In genomic region chr14:58501214-58501816, GRCh38 we compare ENCODE assay signal across 8 cellular contexts.
A peak's percentile ranks its signal among the peaks of the same experiment; 100 is the strongest.
DNase-seq lines count a peak whose midpoint lies in the region; ATAC-seq and TF ChIP-seq lines count a peak whose summit lies in the region.

No MANE protein-coding gene starts in this region.

- no peak overlapping the region for H3K4me2 ChIP-seq in SU-DHL-6 (ENCODE audit: low read depth, low read length, poor library complexity, severe bottlenecking)

- no peak overlapping the region for H2AFZ ChIP-seq in SU-DHL-6 (ENCODE audit: low read depth, low read length, severe bottlenecking)

- no peaks in the 10 kb centered on the region for H3K4me1 Mint-ChIP-seq in activated CD8-positive, alpha-beta memory T cell treated with anti-CD3 and anti-CD28 coated beads, Interleukin-2, amount 10 ng/mL, durations not matched to agents 7 days and 5 days
- H3K4me1 Mint-ChIP-seq in naive thymus-derived CD8-positive, alpha-beta T cell, result no peaks in the 10 kb centered on the region

- H3K27me3 ChIP-seq in SU-DHL-6 (ENCODE audit: low read length) (no peaks in the 10 kb centered on the region), esophagus squamous epithelium (no peaks in the 10 kb centered on the region)

- H3K4me1 ChIP-seq in esophagus squamous epithelium, result no peaks in the 10 kb centered on the region

- no peaks in the 10 kb centered on the region for H3K27me3 Mint-ChIP-seq in activated CD8-positive, alpha-beta memory T cell treated with anti-CD3 and anti-CD28 coated beads, Interleukin-2, amount 10 ng/mL, durations not matched to agents 7 days and 5 days
- no peaks in the 10 kb centered on the region for H3K27me3 Mint-ChIP-seq in naive thymus-derived CD8-positive, alpha-beta T cell

- H3K9me3 ChIP-seq in SU-DHL-6 (ENCODE audit: insufficient read depth, low read length) (no peaks in the 10 kb centered on the region), esophagus squamous epithelium (no peaks in the 10 kb centered on the region)

- no peaks in the 10 kb centered on the region; the same call in 1 of the 2 replicates for H3K36me3 ChIP-seq in SU-DHL-6 (ENCODE audit: low read length)
- peaks cover 0 to 61% (median 3%) of the 10 kb centered on the region in 3 donors for H3K36me3 ChIP-seq in esophagus squamous epithelium

- H3K4me3 Mint-ChIP-seq in activated CD8-positive, alpha-beta memory T cell treated with anti-CD3 and anti-CD28 coated beads, Interleukin-2, amount 10 ng/mL, durations not matched to agents 7 days and 5 days, result no peak overlapping the region
- no peak overlapping the region for H3K4me3 Mint-ChIP-seq in naive thymus-derived CD8-positive, alpha-beta T cell

- no peaks in the 10 kb centered on the region for H3K9me2 ChIP-seq in SU-DHL-6 (replicated peaks; ENCODE audit: insufficient read depth, low read length)

- intact Hi-C loops in esophagus squamous epithelium (cut with DNase I), result no loop called here

- H3K4me3 ChIP-seq in SU-DHL-6 (ENCODE audit: insufficient read depth, low read length, poor library complexity, severe bottlenecking) (no peak overlapping the region), esophagus squamous epithelium (no peak overlapping the region)

- no peak overlapping the region for H3K27ac ChIP-seq in SU-DHL-6 (ENCODE audit: low read depth, low read length)
- no peak overlapping the region for H3K27ac ChIP-seq in esophagus squamous epithelium

- no peaks in the 10 kb centered on the region for H4K20me1 ChIP-seq in SU-DHL-6 (ENCODE audit: low read depth, low read length)

- no peak overlapping the region for H3K9ac ChIP-seq in SU-DHL-6 (ENCODE audit: low read length)

- H3K9me3 Mint-ChIP-seq in activated CD8-positive, alpha-beta memory T cell treated with anti-CD3 and anti-CD28 coated beads, Interleukin-2, amount 10 ng/mL, durations not matched to agents 7 days and 5 days (ENCODE audit: low read depth), result no peaks in the 10 kb centered on the region
- no peaks in the 10 kb centered on the region for H3K9me3 Mint-ChIP-seq in naive thymus-derived CD8-positive, alpha-beta T cell

- CTCF ChIA-PET in activated CD8-positive, alpha-beta memory T cell treated with anti-CD3 and anti-CD28 coated beads, Interleukin-2, amount 10 ng/mL, durations not matched to agents 7 days and 5 days (lab: Charles Lee), result interaction anchor here (1.0 to 2.4 kb wide), 19 partner anchors 10 to 990 kb away, joined by 3 to 13 read pairs (median 3); no protein-coding TSS in a partner anchor

- H3K27ac Mint-ChIP-seq in activated CD8-positive, alpha-beta memory T cell treated with anti-CD3 and anti-CD28 coated beads, Interleukin-2, amount 10 ng/mL, durations not matched to agents 7 days and 5 days, result no peak overlapping the region
- no peak overlapping the region for H3K27ac Mint-ChIP-seq in naive thymus-derived CD8-positive, alpha-beta T cell

- TF ChIP-seq CTCF in SU-DHL-6 (IDR thresholded peaks at IDR 0.05; ENCODE audit: insufficient read depth, low read length, poor library complexity, severe bottlenecking), result peak; percentile 76
- TF ChIP-seq CTCF in esophagus squamous epithelium (IDR thresholded peaks at IDR 0.05), result peak; percentile 52 to 79 (median 68)

- no peaks in the 10 kb centered on the region for H3K79me2 ChIP-seq in SU-DHL-6 (ENCODE audit: insufficient read depth, low read length)

- DNase-seq in activated CD8-positive, alpha-beta memory T cell treated with anti-CD3 and anti-CD28 coated beads, Interleukin-2, amount 10 ng/mL, durations not matched to agents 7 days and 5 days, result no peak
- DNase-seq in activated CD8-positive, alpha-beta memory T cell treated with anti-CD3 and anti-CD28 coated beads, Interleukin-2, amount 50 U/mL, for 4 hours, result no peak
- DNase-seq in NCI-H1694 (lab: John Stamatoyannopoulos, UW) (peak; percentile 73), esophagus squamous epithelium (lab: John Stamatoyannopoulos, UW) (no peak), HK-2 (ENCODE audit: unreplicated experiment) (no peak)
- DNase-seq in naive thymus-derived CD8-positive, alpha-beta T cell, result peak in 6 of 10 donors; percentile 9 to 54 (median 30)

- H3F3A ChIP-seq in SU-DHL-6 (ENCODE audit: insufficient read depth), result 0 out of 2 replicates have a peak, but pooled peaks cover 3% of the 10 kb centered on the region

- POLR2A ChIA-PET in naive thymus-derived CD8-positive, alpha-beta T cell (lab: Charles Lee), result no interaction called here

- WGBS in esophagus squamous epithelium, 2 donors, result 51 to 52% methylated on average over 3 of the region's 3 CpGs

- TF ChIP-seq POLR2A in esophagus squamous epithelium (IDR thresholded peaks at IDR 0.05), result no peak

- ATAC-seq in activated CD8-positive, alpha-beta memory T cell treated with anti-CD3 and anti-CD28 coated beads, Interleukin-2, amount 10 ng/mL, durations not matched to agents 7 days and 5 days, result peak; percentile 75
- ATAC-seq in HG02610 (IDR thresholded peaks at IDR 0.05; ENCODE audit: unreplicated experiment), result peak; percentile 75
- ATAC-seq in naive thymus-derived CD8-positive, alpha-beta T cell, result peak; percentile 46 to 59

- no peaks in the 10 kb centered on the region for H3K36me3 Mint-ChIP-seq in activated CD8-positive, alpha-beta memory T cell treated with anti-CD3 and anti-CD28 coated beads, Interleukin-2, amount 10 ng/mL, durations not matched to agents 7 days and 5 days
- H3K36me3 Mint-ChIP-seq in naive thymus-derived CD8-positive, alpha-beta T cell, result peaks cover 0 to 80% (median 24%) of the 10 kb centered on the region in 3 donors

Comparison
In these comparisons a context has a peak if more than half of its experiments do, and no peak if none do; other contexts are left out.
1. DNase-seq: peak in NCI-H1694 (single experiment) and naive thymus-derived CD8-positive, alpha-beta T cell (6 of 10); none in activated CD8-positive, alpha-beta memory T cell treated with anti-CD3 and anti-CD28 coated beads, Interleukin-2, amount 10 ng/mL, durations not matched to agents 7 days and 5 days (single experiment), activated CD8-positive, alpha-beta memory T cell treated with anti-CD3 and anti-CD28 coated beads, Interleukin-2, amount 50 U/mL, for 4 hours (single experiment), esophagus squamous epithelium (single experiment) and HK-2 (single experiment).
2. Peak in every context shown above with its lines, with median percentiles within 50 percentile points of each other: ATAC-seq.